Comparison of ENCODE assay signal across 1 cellular context in the genomic region with DNA sequence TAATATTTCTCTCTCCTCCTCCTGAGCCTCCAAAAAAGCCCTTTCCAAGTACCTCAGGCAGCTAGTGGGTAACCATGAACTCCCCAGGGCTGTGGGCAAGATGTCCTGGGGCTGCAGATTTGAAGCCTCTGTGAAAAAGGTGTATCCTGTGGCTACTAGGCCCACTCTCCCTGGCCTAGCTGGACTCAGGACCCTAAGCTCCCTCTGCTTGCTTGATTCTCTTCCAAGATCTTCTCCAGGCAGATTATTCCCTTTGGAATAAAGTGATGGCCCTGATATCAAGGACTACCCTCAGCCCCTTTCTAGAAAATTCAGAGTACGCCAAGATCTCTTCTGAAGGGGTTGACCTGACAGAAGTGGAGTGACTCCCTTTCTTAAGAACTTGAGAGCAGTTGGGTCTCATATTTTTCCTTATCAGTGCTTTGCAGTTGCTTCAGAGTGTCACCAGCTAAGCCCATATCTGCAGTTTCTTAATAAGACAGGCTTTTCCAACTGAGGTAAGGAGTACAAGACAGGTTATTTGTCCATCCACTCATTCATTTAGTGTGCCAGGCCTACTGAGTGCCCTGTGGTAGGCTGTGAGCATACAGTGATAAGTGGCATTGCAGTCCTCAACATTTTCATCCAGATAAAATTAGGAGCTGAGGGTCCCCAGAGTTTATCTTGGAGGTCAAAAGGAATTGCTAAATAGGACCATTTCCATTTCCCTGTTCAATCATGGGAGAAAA.
TF ChIP-seq lines count a peak whose summit lies in the region.

No MANE protein-coding gene starts in this region.

TF ChIP-seq in K562, 482 proteins besides CTCF, POLR2A, EP300 and RAD21 (continued from another document and continues in another):
- TF ChIP-seq, protein P1, sequence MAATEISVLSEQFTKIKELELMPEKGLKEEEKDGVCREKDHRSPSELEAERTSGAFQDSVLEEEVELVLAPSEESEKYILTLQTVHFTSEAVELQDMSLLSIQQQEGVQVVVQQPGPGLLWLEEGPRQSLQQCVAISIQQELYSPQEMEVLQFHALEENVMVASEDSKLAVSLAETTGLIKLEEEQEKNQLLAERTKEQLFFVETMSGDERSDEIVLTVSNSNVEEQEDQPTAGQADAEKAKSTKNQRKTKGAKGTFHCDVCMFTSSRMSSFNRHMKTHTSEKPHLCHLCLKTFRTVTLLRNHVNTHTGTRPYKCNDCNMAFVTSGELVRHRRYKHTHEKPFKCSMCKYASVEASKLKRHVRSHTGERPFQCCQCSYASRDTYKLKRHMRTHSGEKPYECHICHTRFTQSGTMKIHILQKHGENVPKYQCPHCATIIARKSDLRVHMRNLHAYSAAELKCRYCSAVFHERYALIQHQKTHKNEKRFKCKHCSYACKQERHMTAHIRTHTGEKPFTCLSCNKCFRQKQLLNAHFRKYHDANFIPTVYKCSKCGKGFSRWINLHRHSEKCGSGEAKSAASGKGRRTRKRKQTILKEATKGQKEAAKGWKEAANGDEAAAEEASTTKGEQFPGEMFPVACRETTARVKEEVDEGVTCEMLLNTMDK (IDR thresholded peaks at IDR 0.05; ENCODE audit: borderline replicate concordance, insufficient read depth, low read depth, low read length, poor library complexity, severe bottlenecking), result no peak
- TF ChIP-seq ZNF79 (CRISPR knock-in tag; IDR thresholded peaks at IDR 0.05; ENCODE audit: low read depth) (no peak), RFX5 (IDR thresholded peaks at IDR 0.05; ENCODE audit: low read depth, low read length) (no peak), EGR1 (conservative IDR thresholded peaks at IDR 0.05) (no peak; the same call in 1 of the 2 replicates), FOXM1 (IDR thresholded peaks at IDR 0.05; ENCODE audit: low read depth) (peak; percentile 89), FOXM1 (CRISPR knock-in tag; IDR thresholded peaks at IDR 0.05; ENCODE audit: low read depth) (no peak), ZNF121 (CRISPR knock-in tag; conservative IDR thresholded peaks at IDR 0.05) (no peak), POLR2B (IDR thresholded peaks at IDR 0.05; ENCODE audit: low read depth, partially characterized antibody) (no peak), SAFB (IDR thresholded peaks at IDR 0.05; ENCODE audit: borderline replicate concordance, low read depth, low read length) (no peak), ZC3H11A (IDR thresholded peaks at IDR 0.05; ENCODE audit: low read depth, low read length) (no peak), ZNF146 (CRISPR knock-in tag; IDR thresholded peaks at IDR 0.05; ENCODE audit: unreplicated experiment) (no peak), ZNF584 (CRISPR knock-in tag; IDR thresholded peaks at IDR 0.05; ENCODE audit: low read depth) (peak; percentile 45; the same call in 1 of the 2 replicates), ZNF668 (CRISPR knock-in tag; IDR thresholded peaks at IDR 0.05) (no peak), DDX20 (tag; IDR thresholded peaks at IDR 0.05; ENCODE audit: low read depth) (no peak), ESRRA (IDR thresholded peaks at IDR 0.05; ENCODE audit: borderline replicate concordance, low read depth) (peak; percentile 27; the same call in 1 of the 2 replicates), MIER1 (IDR thresholded peaks at IDR 0.05; ENCODE audit: low read depth) (no peak), MEF2A (IDR thresholded peaks at IDR 0.05; ENCODE audit: control insufficient read depth, low read depth, low read length) (no peak), U2AF2 (optimal IDR thresholded peaks at IDR 0.05; ENCODE audit: low read depth, low read length) (no peak), FOXJ2 (tag; IDR thresholded peaks at IDR 0.05) (no peak; the same call in 1 of the 2 replicates), ZNF830 (CRISPR knock-in tag; IDR thresholded peaks at IDR 0.05) (no peak), ELF2 (CRISPR knock-in tag; IDR thresholded peaks at IDR 0.05) (no peak), ARHGAP35 (IDR thresholded peaks at IDR 0.05; ENCODE audit: partially characterized antibody) (no peak), NR4A1 (CRISPR knock-in tag; IDR thresholded peaks at IDR 0.05) (0 out of 2 replicates have a peak, but pooled peaks have one; percentile 13), NR4A1 (tag; IDR thresholded peaks at IDR 0.05) (peak; percentile 63; the same call in 1 of the 2 replicates), MAFF (IDR thresholded peaks at IDR 0.05; ENCODE audit: low read length) (no peak), PHF20 (IDR thresholded peaks at IDR 0.05; ENCODE audit: partially characterized antibody) (no peak), ZNF311 (CRISPR knock-in tag; IDR thresholded peaks at IDR 0.05) (0 out of 2 replicates have a peak, but pooled peaks have one; percentile 14), TCF3 (CRISPR knock-in tag; IDR thresholded peaks at IDR 0.05) (peak; percentile 97), NONO (IDR thresholded peaks at IDR 0.05; ENCODE audit: low read depth in 2 of 2, low read length in 1 of 2) (no peak), ZKSCAN3 (CRISPR knock-in tag; IDR thresholded peaks at IDR 0.05) (no peak), JUND (IDR thresholded peaks at IDR 0.05; ENCODE audit: borderline replicate concordance, low read depth, low read length) (peak; percentile 87), JUND (tag; IDR thresholded peaks at IDR 0.05; ENCODE audit: borderline replicate concordance, low read depth, low read length) (peak; percentile 65; the same call in 2 of the 3 replicates)
- TF ChIP-seq, protein P2, sequence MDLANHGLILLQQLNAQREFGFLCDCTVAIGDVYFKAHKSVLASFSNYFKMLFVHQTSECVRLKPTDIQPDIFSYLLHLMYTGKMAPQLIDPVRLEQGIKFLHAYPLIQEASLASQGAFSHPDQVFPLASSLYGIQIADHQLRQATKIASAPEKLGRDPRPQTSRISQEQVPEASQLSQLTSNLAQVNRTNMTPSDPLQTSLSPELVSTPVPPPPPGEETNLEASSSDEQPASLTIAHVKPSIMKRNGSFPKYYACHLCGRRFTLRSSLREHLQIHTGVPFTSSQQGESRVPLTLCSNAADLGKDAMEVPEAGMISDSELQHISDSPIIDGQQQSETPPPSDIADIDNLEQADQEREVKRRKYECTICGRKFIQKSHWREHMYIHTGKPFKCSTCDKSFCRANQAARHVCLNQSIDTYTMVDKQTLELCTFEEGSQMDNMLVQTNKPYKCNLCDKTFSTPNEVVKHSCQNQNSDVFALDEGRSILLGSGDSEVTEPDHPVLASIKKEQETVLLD (IDR thresholded peaks at IDR 0.05), result peak; percentile 55; the same call in 1 of the 2 replicates
- TF ChIP-seq, protein P3, sequence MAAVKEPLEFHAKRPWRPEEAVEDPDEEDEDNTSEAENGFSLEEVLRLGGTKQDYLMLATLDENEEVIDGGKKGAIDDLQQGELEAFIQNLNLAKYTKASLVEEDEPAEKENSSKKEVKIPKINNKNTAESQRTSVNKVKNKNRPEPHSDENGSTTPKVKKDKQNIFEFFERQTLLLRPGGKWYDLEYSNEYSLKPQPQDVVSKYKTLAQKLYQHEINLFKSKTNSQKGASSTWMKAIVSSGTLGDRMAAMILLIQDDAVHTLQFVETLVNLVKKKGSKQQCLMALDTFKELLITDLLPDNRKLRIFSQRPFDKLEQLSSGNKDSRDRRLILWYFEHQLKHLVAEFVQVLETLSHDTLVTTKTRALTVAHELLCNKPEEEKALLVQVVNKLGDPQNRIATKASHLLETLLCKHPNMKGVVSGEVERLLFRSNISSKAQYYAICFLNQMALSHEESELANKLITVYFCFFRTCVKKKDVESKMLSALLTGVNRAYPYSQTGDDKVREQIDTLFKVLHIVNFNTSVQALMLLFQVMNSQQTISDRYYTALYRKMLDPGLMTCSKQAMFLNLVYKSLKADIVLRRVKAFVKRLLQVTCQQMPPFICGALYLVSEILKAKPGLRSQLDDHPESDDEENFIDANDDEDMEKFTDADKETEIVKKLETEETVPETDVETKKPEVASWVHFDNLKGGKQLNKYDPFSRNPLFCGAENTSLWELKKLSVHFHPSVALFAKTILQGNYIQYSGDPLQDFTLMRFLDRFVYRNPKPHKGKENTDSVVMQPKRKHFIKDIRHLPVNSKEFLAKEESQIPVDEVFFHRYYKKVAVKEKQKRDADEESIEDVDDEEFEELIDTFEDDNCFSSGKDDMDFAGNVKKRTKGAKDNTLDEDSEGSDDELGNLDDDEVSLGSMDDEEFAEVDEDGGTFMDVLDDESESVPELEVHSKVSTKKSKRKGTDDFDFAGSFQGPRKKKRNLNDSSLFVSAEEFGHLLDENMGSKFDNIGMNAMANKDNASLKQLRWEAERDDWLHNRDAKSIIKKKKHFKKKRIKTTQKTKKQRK (IDR thresholded peaks at IDR 0.05; ENCODE audit: borderline replicate concordance, low read depth, low read length), result no peak
- TF ChIP-seq, protein P4, sequence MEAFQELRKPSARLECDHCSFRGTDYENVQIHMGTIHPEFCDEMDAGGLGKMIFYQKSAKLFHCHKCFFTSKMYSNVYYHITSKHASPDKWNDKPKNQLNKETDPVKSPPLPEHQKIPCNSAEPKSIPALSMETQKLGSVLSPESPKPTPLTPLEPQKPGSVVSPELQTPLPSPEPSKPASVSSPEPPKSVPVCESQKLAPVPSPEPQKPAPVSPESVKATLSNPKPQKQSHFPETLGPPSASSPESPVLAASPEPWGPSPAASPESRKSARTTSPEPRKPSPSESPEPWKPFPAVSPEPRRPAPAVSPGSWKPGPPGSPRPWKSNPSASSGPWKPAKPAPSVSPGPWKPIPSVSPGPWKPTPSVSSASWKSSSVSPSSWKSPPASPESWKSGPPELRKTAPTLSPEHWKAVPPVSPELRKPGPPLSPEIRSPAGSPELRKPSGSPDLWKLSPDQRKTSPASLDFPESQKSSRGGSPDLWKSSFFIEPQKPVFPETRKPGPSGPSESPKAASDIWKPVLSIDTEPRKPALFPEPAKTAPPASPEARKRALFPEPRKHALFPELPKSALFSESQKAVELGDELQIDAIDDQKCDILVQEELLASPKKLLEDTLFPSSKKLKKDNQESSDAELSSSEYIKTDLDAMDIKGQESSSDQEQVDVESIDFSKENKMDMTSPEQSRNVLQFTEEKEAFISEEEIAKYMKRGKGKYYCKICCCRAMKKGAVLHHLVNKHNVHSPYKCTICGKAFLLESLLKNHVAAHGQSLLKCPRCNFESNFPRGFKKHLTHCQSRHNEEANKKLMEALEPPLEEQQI (IDR thresholded peaks at IDR 0.05), result no peak
- TF ChIP-seq, protein P5, sequence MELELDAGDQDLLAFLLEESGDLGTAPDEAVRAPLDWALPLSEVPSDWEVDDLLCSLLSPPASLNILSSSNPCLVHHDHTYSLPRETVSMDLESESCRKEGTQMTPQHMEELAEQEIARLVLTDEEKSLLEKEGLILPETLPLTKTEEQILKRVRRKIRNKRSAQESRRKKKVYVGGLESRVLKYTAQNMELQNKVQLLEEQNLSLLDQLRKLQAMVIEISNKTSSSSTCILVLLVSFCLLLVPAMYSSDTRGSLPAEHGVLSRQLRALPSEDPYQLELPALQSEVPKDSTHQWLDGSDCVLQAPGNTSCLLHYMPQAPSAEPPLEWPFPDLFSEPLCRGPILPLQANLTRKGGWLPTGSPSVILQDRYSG (tag; conservative IDR thresholded peaks at IDR 0.05; ENCODE audit: low read depth), result peak; percentile 23; the same call in 1 of the 2 replicates
- TF ChIP-seq, protein P6, sequence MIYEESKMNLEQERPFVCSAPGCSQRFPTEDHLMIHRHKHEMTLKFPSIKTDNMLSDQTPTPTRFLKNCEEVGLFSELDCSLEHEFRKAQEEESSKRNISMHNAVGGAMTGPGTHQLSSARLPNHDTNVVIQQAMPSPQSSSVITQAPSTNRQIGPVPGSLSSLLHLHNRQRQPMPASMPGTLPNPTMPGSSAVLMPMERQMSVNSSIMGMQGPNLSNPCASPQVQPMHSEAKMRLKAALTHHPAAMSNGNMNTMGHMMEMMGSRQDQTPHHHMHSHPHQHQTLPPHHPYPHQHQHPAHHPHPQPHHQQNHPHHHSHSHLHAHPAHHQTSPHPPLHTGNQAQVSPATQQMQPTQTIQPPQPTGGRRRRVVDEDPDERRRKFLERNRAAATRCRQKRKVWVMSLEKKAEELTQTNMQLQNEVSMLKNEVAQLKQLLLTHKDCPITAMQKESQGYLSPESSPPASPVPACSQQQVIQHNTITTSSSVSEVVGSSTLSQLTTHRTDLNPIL (CRISPR knock-in tag; IDR thresholded peaks at IDR 0.05), result no peak
- TF ChIP-seq, protein P7, sequence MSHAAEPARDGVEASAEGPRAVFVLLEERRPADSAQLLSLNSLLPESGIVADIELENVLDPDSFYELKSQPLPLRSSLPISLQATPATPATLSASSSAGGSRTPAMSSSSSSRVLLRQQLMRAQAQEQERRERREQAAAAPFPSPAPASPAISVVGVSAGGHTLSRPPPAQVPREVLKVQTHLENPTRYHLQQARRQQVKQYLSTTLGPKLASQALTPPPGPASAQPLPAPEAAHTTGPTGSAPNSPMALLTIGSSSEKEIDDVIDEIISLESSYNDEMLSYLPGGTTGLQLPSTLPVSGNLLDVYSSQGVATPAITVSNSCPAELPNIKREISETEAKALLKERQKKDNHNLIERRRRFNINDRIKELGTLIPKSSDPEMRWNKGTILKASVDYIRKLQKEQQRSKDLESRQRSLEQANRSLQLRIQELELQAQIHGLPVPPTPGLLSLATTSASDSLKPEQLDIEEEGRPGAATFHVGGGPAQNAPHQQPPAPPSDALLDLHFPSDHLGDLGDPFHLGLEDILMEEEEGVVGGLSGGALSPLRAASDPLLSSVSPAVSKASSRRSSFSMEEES (CRISPR knock-in tag; IDR thresholded peaks at IDR 0.05), result peak; percentile 6; the same call in 1 of the 2 replicates
- TF ChIP-seq, protein P8, sequence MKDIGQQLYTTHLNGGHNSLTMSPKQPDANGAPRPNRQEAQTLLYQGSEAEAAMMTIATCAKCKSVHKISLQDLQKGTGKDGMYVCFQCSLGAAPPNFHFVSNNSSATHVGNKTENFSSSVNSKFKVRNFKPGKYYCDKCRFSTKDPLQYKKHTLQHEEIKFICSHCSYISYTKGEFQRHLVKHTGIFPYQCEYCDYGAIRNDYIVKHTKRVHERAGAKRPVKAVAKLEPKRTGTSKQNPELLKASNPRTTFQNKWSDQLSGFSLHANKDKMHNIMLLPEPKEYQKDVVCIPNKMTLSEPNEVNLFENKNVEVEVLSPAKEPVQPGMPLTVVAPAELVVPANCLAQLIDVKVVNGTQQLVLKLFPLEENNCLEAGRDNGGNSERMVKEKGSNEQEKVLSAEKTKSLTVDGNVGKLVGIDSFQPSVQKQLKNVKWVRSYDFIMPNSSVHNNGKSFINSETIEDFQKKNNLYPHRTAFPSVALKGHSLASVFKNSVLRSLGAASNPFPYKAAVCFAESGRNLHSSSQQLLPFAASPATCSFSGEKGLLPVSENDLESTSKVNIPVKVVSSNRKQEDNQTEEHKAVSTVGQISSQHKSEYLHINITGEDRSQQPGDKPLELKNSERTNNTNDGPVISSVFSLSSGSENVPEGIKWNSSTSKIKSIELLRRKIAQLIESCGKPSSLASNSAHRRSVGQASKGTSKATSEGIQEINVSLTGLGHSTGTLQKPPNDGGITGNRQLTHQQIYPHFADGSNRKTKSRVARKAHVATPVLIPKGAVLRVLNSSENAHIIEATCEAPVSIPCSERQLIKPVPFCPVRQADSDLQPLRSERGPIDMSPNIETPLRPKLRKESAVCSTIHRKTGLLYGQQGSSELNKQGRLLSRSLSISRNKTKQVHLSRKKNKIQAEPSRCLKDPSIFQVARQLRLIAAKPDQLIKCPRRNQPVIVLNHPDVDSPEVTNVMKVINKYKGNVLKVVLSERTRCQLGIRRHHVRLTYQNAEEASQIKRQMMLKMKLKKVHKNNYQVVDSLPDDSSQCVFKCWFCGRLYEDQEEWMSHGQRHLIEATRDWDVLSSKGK (CRISPR knock-in tag; IDR thresholded peaks at IDR 0.05), result no peak
